In the genomic region with DNA sequence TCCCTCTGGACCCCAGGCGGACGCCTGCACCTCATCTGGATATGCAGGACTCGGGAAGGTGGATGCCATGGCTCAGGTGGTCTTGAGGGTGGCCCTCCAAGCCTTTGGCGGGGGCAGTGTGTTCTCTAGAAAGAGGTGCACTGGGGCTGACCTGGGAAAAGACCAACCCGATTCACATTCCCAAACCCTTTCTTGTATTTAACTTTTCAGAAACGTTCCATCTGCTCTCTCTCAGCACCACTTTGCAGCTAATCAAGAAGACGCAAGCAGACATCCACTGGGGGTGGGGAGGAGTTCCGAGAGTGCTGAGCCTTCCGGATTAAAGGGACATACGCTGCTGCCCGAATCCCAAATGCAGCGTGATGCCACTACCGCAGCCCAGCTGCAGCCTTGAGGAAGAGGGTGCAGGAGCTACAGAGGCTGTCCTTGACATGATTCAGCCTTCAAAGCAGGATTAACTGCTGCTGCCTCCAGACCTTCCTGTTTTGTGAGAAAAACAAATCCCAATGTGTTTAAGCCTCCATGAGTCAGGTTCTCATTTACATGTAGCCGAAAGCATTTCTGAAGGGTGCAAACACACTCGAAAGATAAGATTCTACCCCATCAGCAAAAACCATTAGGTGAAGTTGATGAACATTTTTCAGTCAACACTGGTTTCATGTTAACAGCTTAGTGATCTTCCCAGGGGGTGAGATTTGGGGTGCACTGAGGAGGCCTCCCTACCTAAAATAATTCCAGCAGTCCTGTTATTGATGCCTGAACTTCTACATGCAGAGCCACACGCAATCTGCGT, we compare ENCODE assay signal across 10 cellular contexts. TPM values are rescaled to one million over a fixed set of nuclear protein-coding genes. Genes with fewer than 3 reads are reported as not detected.
A peak's percentile ranks its signal among the peaks of the same experiment; 100 is the strongest.
DNase-seq lines count a peak whose midpoint lies in the region; ATAC-seq and TF ChIP-seq lines count a peak whose summit lies in the region.
"Had no signal": no experiment of that assay in that cellular context is flagged by ENCODE, and none has a peak within 500 bp of the region (broad histone marks: within the 10 kb centered on the region; RNA-seq: fewer than 3 reads in every experiment).

No MANE protein-coding gene starts in this region.

- no peak for TF ChIP-seq CTCF in IMR-90 (conservative IDR thresholded peaks at IDR 0.05; ENCODE audit: low read depth, low read length)
- no peak for TF ChIP-seq CTCF in cardiac fibroblast (IDR thresholded peaks at IDR 0.05; ENCODE audit: low read depth, low read length)
- no peak for TF ChIP-seq CTCF in lower lobe of right lung (IDR thresholded peaks at IDR 0.05)
- no peak for TF ChIP-seq CTCF in Caco-2 (IDR thresholded peaks at IDR 0.05; ENCODE audit: insufficient read depth in 1 of 2, low read depth in 1 of 2, low read length in 1 of 2, severe bottlenecking in 1 of 2, unreplicated experiment in 1 of 2)

- H3K56ac ChIP-seq in IMR-90 (ENCODE audit: extremely low read depth, insufficient read depth, low read length), result no peak overlapping the region

- peak overlapping the region; percentile 4; the same call in 1 of the 2 replicates for H3K23ac ChIP-seq in IMR-90 (ENCODE audit: low read depth, low read length)

- H3K27ac ChIP-seq in IMR-90 (ENCODE audit: insufficient read depth, low read length), result peak overlapping the region; percentile 62; the same call in 1 of the 2 replicates
- H3K27ac ChIP-seq in lower lobe of right lung, result no peak overlapping the region
- H3K27ac ChIP-seq: HL-60 had no signal

- H2BK120ac ChIP-seq in IMR-90 (ENCODE audit: low read depth, low read length), result peak overlapping the region; percentile 14; the same call in 1 of the 2 replicates

- no peak overlapping the region for H3K27ac Mint-ChIP-seq in Caco-2 (ENCODE audit: unreplicated experiment)

- dilution Hi-C loops in IMR-90 (cut with HindIII; ENCODE audit: low sequenced_read_pairs, unreplicated experiment), result no loop called here

- H3K4me3 ChIP-seq in IMR-90 (ENCODE audit: insufficient read depth, low read depth, low read length) (peak overlapping the region; percentile 2; the same call in 1 of the 2 replicates), cardiac fibroblast (replicated peaks in 1 of 2; ENCODE audit: low read depth in 2 of 2, low read length in 2 of 2) (no peak overlapping the region), lower lobe of right lung (peak overlapping the region; percentile 31), Caco-2 (ENCODE audit: low read depth, low read length) (no peak overlapping the region)

- H3K18ac ChIP-seq in IMR-90 (ENCODE audit: low read depth, low read length), result peak overlapping the region; percentile 78

- H2AK5ac ChIP-seq in IMR-90 (ENCODE audit: low read depth, low read length), result no peak overlapping the region; the same call in 1 of the 2 replicates

- peak overlapping the region; percentile 79 for H4K5ac ChIP-seq in IMR-90 (ENCODE audit: low read depth, low read length)

- no peaks in the 10 kb centered on the region for H3K4me1 Mint-ChIP-seq in Caco-2 (ENCODE audit: low read depth, unreplicated experiment)

- peaks cover 7% of the 10 kb centered on the region; the same call in 1 of the 2 replicates for H3K9me1 ChIP-seq in IMR-90 (ENCODE audit: insufficient read depth, low read length)

- 4% methylated on average over 5 of the region's 17 CpGs; no CpG with 5 or more reads in 1 of the 2 experiments for whole genome bisulfite sequencing in IMR-90 (ENCODE audit: extremely low coverage in 2 of 2, insufficient read length in 1 of 2), 2 experiments

- H3K4ac ChIP-seq in IMR-90 (ENCODE audit: low read depth, low read length), result peak overlapping the region; percentile 39

- no peak for TF ChIP-seq RAD21 in IMR-90 (IDR thresholded peaks at IDR 0.05; ENCODE audit: low read length)

- no peaks in the 10 kb centered on the region for H3K9me3 Mint-ChIP-seq in Caco-2 (ENCODE audit: unreplicated experiment)

- peak; percentile 60 for DNase-seq in AG08396 (ENCODE audit: low spot score)
- peak; percentile 72 for DNase-seq in IMR-90
- DNase-seq in cardiac fibroblast (ENCODE audit: low read depth in 2 of 2), result peak; percentile 53 to 58
- DNase-seq in lower lobe of right lung, result no peak
- DNase-seq in HEK293T (ENCODE audit: extremely low spot score), result no peak
- no peak for DNase-seq in Caco-2
- DNase-seq in stimulated activated CD4-positive, alpha-beta T cell treated with anti-CD3 and anti-CD28 coated beads, Interleukin-2, amount 100 ng/mL, for 48 hours, result no peak
- DNase-seq: DMS53 had no signal

- ATAC-seq in IMR-90 (ENCODE audit: low read depth) (peak; percentile 82), lower lobe of right lung (peak; percentile 50 to 71), HG03354 (IDR thresholded peaks at IDR 0.05; ENCODE audit: poor library complexity, severe bottlenecking, unreplicated experiment) (no peak)

- BruUV-seq in IMR-90 (replicated peaks; lab: Mats Ljungman, UMichigan) (no TSS peak), Caco-2 (replicated peaks; lab: Mats Ljungman, UMichigan) (no TSS peak)

- peak overlapping the region; percentile 31 for H3K9ac ChIP-seq in IMR-90 (ENCODE audit: low read depth, low read length)

- H3K14ac ChIP-seq in IMR-90 (replicated peaks; ENCODE audit: low read depth, low read length), result peak overlapping the region; percentile 16

- CTCF ChIA-PET in IMR-90 (lab: Yijun Ruan, JAX), result interaction anchor here (0.9 kb wide), 1 partner anchor 273 kb away, joined by 3 read pairs; no protein-coding TSS in a partner anchor
- CTCF ChIA-PET in HEK293T (lab: Yijun Ruan, JAX), result interaction anchor here (0.6 to 1.6 kb wide), 3 partner anchors 8 to 467 kb away, joined by 3 to 7 read pairs (median 4); no protein-coding TSS in a partner anchor
- CTCF ChIA-PET in Caco-2 (lab: Charles Lee), result interaction anchor here (1.0 kb wide), 1 partner anchor 273 kb away, joined by 3 read pairs; no protein-coding TSS in a partner anchor

- peaks cover 20% of the 10 kb centered on the region for H3K4me1 ChIP-seq in IMR-90 (ENCODE audit: control insufficient read depth, insufficient read depth, low read length)
- H3K4me1 ChIP-seq in lower lobe of right lung, result peaks cover 27% of the 10 kb centered on the region
- no peaks in the 10 kb centered on the region for H3K4me1 ChIP-seq in Caco-2

- no peaks in the 10 kb centered on the region for H3K27me3 ChIP-seq in IMR-90 (ENCODE audit: control insufficient read depth, insufficient read depth, low read length)
- H3K27me3 ChIP-seq in lower lobe of right lung (ENCODE audit: low read depth), result peaks cover 4% of the 10 kb centered on the region
- no peaks in the 10 kb centered on the region for H3K27me3 ChIP-seq in Caco-2 (replicated peaks; ENCODE audit: control insufficient read depth, insufficient read depth, low read length)

- H4K8ac ChIP-seq in IMR-90 (ENCODE audit: low read depth in 2 of 2, low read length in 2 of 2), result peak overlapping the region in 1 of 2 experiments; percentile 67; a peak in 2 of 4 replicates

- no peaks in the 10 kb centered on the region for H3K9me3 ChIP-seq in IMR-90 (ENCODE audit: control insufficient read depth, insufficient read depth, low read length)
- no peaks in the 10 kb centered on the region for H3K9me3 ChIP-seq in lower lobe of right lung
- H3K9me3 ChIP-seq in Caco-2, result no peaks in the 10 kb centered on the region

- H3K79me1 ChIP-seq in IMR-90 (ENCODE audit: low read depth in 1 of 2, low read length in 2 of 2), result no peaks in the 10 kb centered on the region

- intact Hi-C loops in IMR-90 (cut with micrococcal nuclease), result no loop called here
- intact Hi-C loops in lower lobe of right lung (cut with DNase I), result no loop called here
- intact Hi-C loops in Caco-2 (cut with micrococcal nuclease; ENCODE audit: unreplicated experiment), result no loop called here

- H3K4me3 Mint-ChIP-seq in Caco-2 (ENCODE audit: unreplicated experiment), result no peak overlapping the region

- H2AFZ ChIP-seq in IMR-90 (replicated peaks; ENCODE audit: low read length, poor library complexity), result peak overlapping the region; percentile 72

- H2BK5ac ChIP-seq in IMR-90 (ENCODE audit: low read depth, low read length, poor library complexity, severe bottlenecking), result peak overlapping the region; percentile 6

- H3K36me3 ChIP-seq in IMR-90 (ENCODE audit: control insufficient read depth, insufficient read depth, low read length), result no peaks in the 10 kb centered on the region
- no peaks in the 10 kb centered on the region for H3K36me3 ChIP-seq in lower lobe of right lung
- no peaks in the 10 kb centered on the region for H3K36me3 ChIP-seq in Caco-2 (ENCODE audit: control insufficient read depth, insufficient read depth, low read length)

- POLR2A ChIA-PET in IMR-90 (lab: Charles Lee; ENCODE audit: unreplicated experiment) (no interaction called here), HEK293T (lab: Yijun Ruan, JAX) (interaction anchor here (0.9 kb wide), 1 partner anchor 16 kb away, joined by 3 read pairs; no protein-coding TSS in a partner anchor), Caco-2 (lab: Charles Lee) (no interaction called here)

- H3K27me3 Mint-ChIP-seq in Caco-2 (ENCODE audit: insufficient read depth, unreplicated experiment), result peaks cover 4% of the 10 kb centered on the region

- H3K4me2 ChIP-seq in IMR-90 (ENCODE audit: low read depth, low read length), result peak overlapping the region; percentile 71

- no peaks in the 10 kb centered on the region for H4K20me1 ChIP-seq in IMR-90 (ENCODE audit: insufficient read depth, low read length)

- peak overlapping the region; percentile 31 for H2AK9ac ChIP-seq in IMR-90 (replicated peaks; ENCODE audit: low read depth, low read length, poor library complexity)

- no peak for TF ChIP-seq POLR2A in IMR-90 (IDR thresholded peaks at IDR 0.05; ENCODE audit: low read depth, low read length)

- no peaks in the 10 kb centered on the region for H3K36me3 Mint-ChIP-seq in Caco-2 (ENCODE audit: insufficient read depth, unreplicated experiment)

- peak overlapping the region; percentile 16; the same call in 1 of the 3 replicates for H2BK15ac ChIP-seq in IMR-90 (ENCODE audit: low read depth, low read length)

- no peak overlapping the region for H2BK20ac ChIP-seq in IMR-90 (ENCODE audit: low read depth, low read length)

- in situ Hi-C loops in IMR-90 (cut with MboI; ENCODE audit: low sequenced_read_pairs), result loop anchor here (25.0 kb wide), 1 partner anchor 634 kb away; no protein-coding TSS in a partner anchor

- peak overlapping the region; percentile 13; the same call in 1 of the 2 replicates for H4K91ac ChIP-seq in IMR-90 (ENCODE audit: insufficient read depth, low read depth, low read length)

TF ChIP-seq in IMR-90, 13 proteins besides CTCF, POLR2A, EP300 and RAD21 (continues in another document):
- TF ChIP-seq MAZ (IDR thresholded peaks at IDR 0.05; ENCODE audit: borderline replicate concordance, low read depth, low read length) (0 out of 2 replicates have a peak, but pooled peaks have one; percentile 13), RFX5 (IDR thresholded peaks at IDR 0.05; ENCODE audit: low read depth, low read length) (no peak)

TF ChIP-seq in HEK293T, 16 proteins besides CTCF, POLR2A, EP300 and RAD21 (continues in another document):
- TF ChIP-seq ELF4 (IDR thresholded peaks at IDR 0.05) (no peak), ZNF384 (IDR thresholded peaks at IDR 0.05) (no peak)

RNA-seq across cellular contexts. Expression of a gene that starts 40.0 kb away (rescaled TPM):
- total RNA-seq in IMR-90 (2012; rRNA removed) (24.6 and 35.6 TPM in 2 replicates), lower lobe of right lung (90.8 TPM), Caco-2 (2022) (286 and 290 TPM in 2 replicates)
- polyA plus RNA-seq in IMR-90 (2012; rRNA removed), result 42.9 and 56.7 TPM in 2 replicates
- 9.1 and 9.6 TPM in 2 replicates for polyA plus RNA-seq in IMR-90 (2012; cell fraction: cytosol; rRNA removed)
- polyA plus RNA-seq in IMR-90 (2012; cell fraction: nucleus; rRNA removed; ENCODE audit: low replicate concordance), result 38.8 and 95.6 TPM in 2 replicates

Comparison
In these comparisons a context has a peak if more than half of its experiments do, and no peak if none do; other contexts are left out.
1. DNase-seq: peak in AG08396 (single experiment), IMR-90 (single experiment) and cardiac fibroblast (2 of 2); none in lower lobe of right lung (single experiment), HEK293T (single experiment), Caco-2 (0 of 2) and stimulated activated CD4-positive, alpha-beta T cell treated with anti-CD3 and anti-CD28 coated beads, Interleukin-2, amount 100 ng/mL, for 48 hours (0 of 2).
2. H3K4me3 ChIP-seq: peak in IMR-90 (single experiment) and lower lobe of right lung (single experiment); none in cardiac fibroblast (0 of 2) and Caco-2 (single experiment).